In genomic region chr2:37630298-37630697, GRCh38 we compare ENCODE assay signal across 1 cellular context.
TF ChIP-seq lines count a peak whose summit lies in the region.

No MANE protein-coding gene starts in this region.

TF ChIP-seq in GM12878, 131 proteins besides CTCF, POLR2A, EP300 and RAD21:
- no peak for TF ChIP-seq SRF (IDR thresholded peaks at IDR 0.05; ENCODE audit: low read depth in 2 of 2, low read length in 2 of 2)
- no peak for TF ChIP-seq ATF3 (IDR thresholded peaks at IDR 0.05; ENCODE audit: borderline replicate concordance, extremely low read depth, low read depth, low read length)
- TF ChIP-seq JUNB (IDR thresholded peaks at IDR 0.05), result no peak
- no peak for TF ChIP-seq SMAD5 (IDR thresholded peaks at IDR 0.05; ENCODE audit: low read depth)
- no peak for TF ChIP-seq ZNF622 (IDR thresholded peaks at IDR 0.05)
